Comparison of ENCODE assay signal across 23 cellular contexts in genomic region chr12:127487031-127487430, GRCh38.
"Had no signal": no experiment of that assay in that cellular context is flagged by ENCODE, and none has a peak within 500 bp of the region (broad histone marks: within the 10 kb centered on the region; RNA-seq: fewer than 3 reads in every experiment).

No MANE protein-coding gene starts in this region.

- H3K27me3 ChIP-seq: breast epithelium, colonic mucosa, ovary, right atrium auricular region, tibial artery had no signal

- DNase-seq: activated CD4-positive, alpha-beta T cell treated with anti-CD3 and anti-CD28 coated beads, Interleukin-2, amount 50 U/mL, for 1 hour; activated CD4-positive, CD25-positive, alpha-beta regulatory T cell treated with anti-CD3 and anti-CD28 coated beads, Interleukin-2, amount 50 U/mL, for 72 hours; activated gamma-delta T cell treated with Interleukin-2 at 50 U/mL for 16 hours; activated T-cell treated with anti-CD3 and anti-CD28 coated beads, Interleukin-2, amount 50 U/mL, for 1 hour; aorta; colonic mucosa; immature natural killer cell; left ventricle myocardium superior; mammary epithelial cell; ovary; stimulated activated CD4-positive, alpha-beta T cell treated with anti-CD3 and anti-CD28 coated beads, Interleukin-12 subunit alpha, Interleukin-12 subunit beta, amount 100 ng/mL, for 4 hours; stimulated activated CD4-positive, alpha-beta T cell treated with anti-CD3 and anti-CD28 coated beads, Interleukin-4, amount 100 ng/mL, for 4 hours; tibial artery; WERI-Rb-1 had no signal

- H3K9me3 ChIP-seq: breast epithelium, colonic mucosa, ovary, prostate gland, right atrium auricular region, tibial artery had no signal

- H3K4me1 Mint-ChIP-seq: central memory CD8-positive, alpha-beta T cell; immature natural killer cell; mesothelial cell of epicardium had no signal

- H3K27ac ChIP-seq: breast epithelium, colonic mucosa, epithelial cell of prostate, ovary, prostate gland, right atrium auricular region, tibial artery, WERI-Rb-1 had no signal

- H3K9me3 Mint-ChIP-seq: central memory CD8-positive, alpha-beta T cell had no signal

- H3K27ac Mint-ChIP-seq: activated naive CD4-positive, alpha-beta T cell treated with anti-CD3 and anti-CD28 coated beads, Interleukin-2, amount 50 U/mL, for 72 hours; immature natural killer cell; mesothelial cell of epicardium; natural killer cell treated with Interleukin-12 subunit alpha and Interleukin-12 subunit beta and Interleukin-15 and Interleukin-18, amount 100 ng/mL, for 72 hours; stimulated activated naive CD8-positive, alpha-beta T cell treated with anti-CD3 and anti-CD28 coated beads, Interleukin-15, Interleukin-2, amounts not matched to agents 100 ng/mL and 50 ng/mL, for 24 hours had no signal

- H3K36me3 Mint-ChIP-seq: activated naive CD4-positive, alpha-beta T cell treated with anti-CD3 and anti-CD28 coated beads, Interleukin-2, amount 50 U/mL, for 72 hours; immature natural killer cell; mesothelial cell of epicardium; natural killer cell treated with Interleukin-12 subunit alpha and Interleukin-12 subunit beta and Interleukin-15 and Interleukin-18, amount 100 ng/mL, for 72 hours had no signal

- H3K4me1 ChIP-seq: breast epithelium, colonic mucosa, prostate gland, right atrium auricular region, tibial artery had no signal

- H3K4me3 ChIP-seq: breast epithelium, colonic mucosa, ovary, prostate gland, right atrium auricular region, tibial artery had no signal

- H3K36me3 ChIP-seq: breast epithelium, colonic mucosa, ovary, prostate gland, right atrium auricular region, tibial artery, WERI-Rb-1 had no signal

- H3K27me3 Mint-ChIP-seq: central memory CD8-positive, alpha-beta T cell; natural killer cell treated with Interleukin-12 subunit alpha and Interleukin-12 subunit beta and Interleukin-15 and Interleukin-18, amount 100 ng/mL, for 72 hours; stimulated activated naive CD8-positive, alpha-beta T cell treated with anti-CD3 and anti-CD28 coated beads, Interleukin-15, Interleukin-2, amounts not matched to agents 100 ng/mL and 50 ng/mL, for 24 hours had no signal

- H3K4me3 Mint-ChIP-seq: central memory CD8-positive, alpha-beta T cell; immature natural killer cell; mesothelial cell of epicardium; natural killer cell treated with Interleukin-12 subunit alpha and Interleukin-12 subunit beta and Interleukin-15 and Interleukin-18, amount 100 ng/mL, for 72 hours; stimulated activated naive CD8-positive, alpha-beta T cell treated with anti-CD3 and anti-CD28 coated beads, Interleukin-15, Interleukin-2, amounts not matched to agents 100 ng/mL and 50 ng/mL, for 24 hours had no signal

- ATAC-seq: activated naive CD4-positive, alpha-beta T cell treated with anti-CD3 and anti-CD28 coated beads, Interleukin-2, amount 50 U/mL, for 72 hours; left ventricle myocardium superior; natural killer cell treated with Interleukin-12 subunit alpha and Interleukin-12 subunit beta and Interleukin-15 and Interleukin-18, amount 100 ng/mL, for 72 hours had no signal
